In the genomic region with DNA sequence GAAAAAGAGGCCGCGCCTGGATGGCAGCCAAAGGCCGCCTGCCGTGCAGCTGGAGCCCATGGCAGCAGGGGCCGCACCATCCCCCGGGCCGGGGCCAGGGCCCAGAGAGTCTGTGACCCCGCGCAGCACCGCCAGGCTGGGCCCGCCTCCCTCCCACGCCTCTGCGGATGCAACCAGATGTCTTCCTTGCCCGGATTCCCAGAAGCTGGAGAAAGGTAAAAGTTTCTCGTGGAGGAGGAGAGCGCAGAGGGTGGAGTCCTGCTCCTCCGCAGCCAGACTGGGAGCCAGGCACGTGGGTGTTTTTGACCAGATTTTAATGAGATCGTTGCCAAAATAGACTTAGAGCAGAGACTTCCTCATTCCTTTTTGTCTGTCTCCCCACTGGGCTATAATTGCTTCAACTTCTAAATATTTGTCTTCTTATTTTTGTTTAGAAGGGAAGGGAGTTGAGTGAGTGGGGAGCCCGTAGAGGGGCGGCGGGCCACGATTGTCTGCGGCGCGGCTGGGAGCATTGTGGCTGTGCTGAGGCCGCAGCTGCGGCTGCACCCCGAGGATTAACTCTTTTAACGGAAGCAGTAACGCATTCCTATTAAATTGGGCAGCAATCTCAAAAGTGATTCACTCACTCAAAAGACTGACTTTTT, we compare ENCODE assay signal across 8 cellular contexts. TPM values are rescaled to one million over a fixed set of nuclear protein-coding genes. Genes with fewer than 3 reads are reported as not detected.
DNase-seq lines count a peak whose midpoint lies in the region; ATAC-seq and TF ChIP-seq lines count a peak whose summit lies in the region.

No MANE protein-coding gene starts in this region.

- H3K4me1 Mint-ChIP-seq in activated naive CD4-positive, alpha-beta T cell treated with anti-CD3 and anti-CD28 coated beads, Interleukin-2, amount 10 ng/mL, durations not matched to agents 7 days and 5 days = peaks cover 48% of the 10 kb centered on the region

- peak overlapping the region; percentile 61 for H3K27ac ChIP-seq in ectodermal cell (ENCODE audit: insufficient read depth, low read depth, low read length, poor library complexity, severe bottlenecking)

- peak overlapping the region; percentile 47 for H3K4me3 ChIP-seq in AG10803 (ENCODE audit: low read length)
- H3K4me3 ChIP-seq in ectodermal cell (ENCODE audit: insufficient read depth, low read depth, low read length) = peak overlapping the region; percentile 14

- no peaks in the 10 kb centered on the region for H3K9me3 Mint-ChIP-seq in activated naive CD4-positive, alpha-beta T cell treated with anti-CD3 and anti-CD28 coated beads, Interleukin-2, amount 10 ng/mL, durations not matched to agents 7 days and 5 days

- H3K36me3 ChIP-seq in ectodermal cell (ENCODE audit: control insufficient read depth, insufficient read depth, low read length) = peaks cover 35% of the 10 kb centered on the region

- H3K9me3 ChIP-seq in ectodermal cell (ENCODE audit: control insufficient read depth, low read length) = no peaks in the 10 kb centered on the region

- no peaks in the 10 kb centered on the region for H3K27me3 Mint-ChIP-seq in activated naive CD4-positive, alpha-beta T cell treated with anti-CD3 and anti-CD28 coated beads, Interleukin-2, amount 10 ng/mL, durations not matched to agents 7 days and 5 days

- peaks cover 39% of the 10 kb centered on the region for H3K36me3 Mint-ChIP-seq in activated naive CD4-positive, alpha-beta T cell treated with anti-CD3 and anti-CD28 coated beads, Interleukin-2, amount 10 ng/mL, durations not matched to agents 7 days and 5 days

- peak; percentile 89 for DNase-seq in AG10803 (ENCODE audit: low read depth)
- DNase-seq in NCI-H1105 treated with DMSO at 0.1 percent for 48 hours (lab: John Stamatoyannopoulos, UW) = peak; percentile 82
- DNase-seq in mucosa of gallbladder (ENCODE audit: low spot score) = peak; percentile 44
- no peak for DNase-seq in NCI-H2196 treated with DMSO at 0.1 percent for 48 hours (lab: John Stamatoyannopoulos, UW; ENCODE audit: unreplicated experiment)
- no peak for DNase-seq in stimulated activated CD4-positive, alpha-beta T cell treated with anti-CD3 and anti-CD28 coated beads, Interleukin-1b, Interleukin-23, amount 100 ng/mL, for 48 hours
- no peak for DNase-seq in activated naive CD4-positive, alpha-beta T cell treated with anti-CD3 and anti-CD28 coated beads, Interleukin-2, amount 10 ng/mL, durations not matched to agents 7 days and 5 days

- no peak for TF ChIP-seq CTCF in AG10803 (conservative IDR thresholded peaks at IDR 0.05; ENCODE audit: low read length)

- CTCF ChIA-PET in activated naive CD4-positive, alpha-beta T cell treated with anti-CD3 and anti-CD28 coated beads, Interleukin-2, amount 10 ng/mL, durations not matched to agents 7 days and 5 days (lab: Charles Lee) = no interaction called here

- H3K4me1 ChIP-seq in ectodermal cell (ENCODE audit: control insufficient read depth, insufficient read depth, low read length) = peaks cover 64% of the 10 kb centered on the region

- no peak for ATAC-seq in GM21390 (IDR thresholded peaks at IDR 0.05; ENCODE audit: unreplicated experiment)

- H3K27ac Mint-ChIP-seq in activated naive CD4-positive, alpha-beta T cell treated with anti-CD3 and anti-CD28 coated beads, Interleukin-2, amount 10 ng/mL, durations not matched to agents 7 days and 5 days = no peak overlapping the region

- H3K27me3 ChIP-seq in ectodermal cell (ENCODE audit: control insufficient read depth, insufficient read depth, low read length, poor library complexity, severe bottlenecking) = no peaks in the 10 kb centered on the region

- 62 to 65% methylated on average over 31 of the region's 31 CpGs for WGBS in ectodermal cell, 2 experiments

- H3K4me3 Mint-ChIP-seq in activated naive CD4-positive, alpha-beta T cell treated with anti-CD3 and anti-CD28 coated beads, Interleukin-2, amount 10 ng/mL, durations not matched to agents 7 days and 5 days = no peak overlapping the region

RNA-seq across cellular contexts. Expression of gene NDUFS7, which starts 22.8 kb away (rescaled TPM):
- polyA plus RNA-seq in ectodermal cell (2013, experiment 1 of 4) = 58.6 TPM
- polyA plus RNA-seq in ectodermal cell (2013, experiment 2 of 4) = 59.8 TPM
- polyA plus RNA-seq in ectodermal cell (2013, experiment 3 of 4) = 69.8 TPM
- polyA plus RNA-seq in ectodermal cell (2013, experiment 4 of 4) = 79.4 TPM
- total RNA-seq in mucosa of gallbladder = 121 TPM

RNA-seq across cellular contexts. Expression of gene GAMT, which starts 40.4 kb away (rescaled TPM):
- polyA plus RNA-seq in ectodermal cell (2013, experiment 1 of 4) = 52.9 TPM
- 56.8 TPM for polyA plus RNA-seq in ectodermal cell (2013, experiment 2 of 4)
- 38.4 TPM for polyA plus RNA-seq in ectodermal cell (2013, experiment 3 of 4)
- 41.1 TPM for polyA plus RNA-seq in ectodermal cell (2013, experiment 4 of 4)
- 27.9 TPM for total RNA-seq in mucosa of gallbladder

RNA-seq across cellular contexts. Expression of gene DAZAP1, which starts 46.4 kb away (rescaled TPM):
- 164 TPM for polyA plus RNA-seq in ectodermal cell (2013, experiment 1 of 4)
- polyA plus RNA-seq in ectodermal cell (2013, experiment 2 of 4) = 161 TPM
- polyA plus RNA-seq in ectodermal cell (2013, experiment 3 of 4) = 111 TPM
- polyA plus RNA-seq in ectodermal cell (2013, experiment 4 of 4) = 116 TPM
- 77.7 TPM for total RNA-seq in mucosa of gallbladder

Comparison
In these comparisons a context has a peak if more than half of its experiments do, and no peak if none do; other contexts are left out.
1. DNase-seq: peak in AG10803 (single experiment), NCI-H1105 treated with DMSO at 0.1 percent for 48 hours (single experiment) and mucosa of gallbladder (single experiment); none in NCI-H2196 treated with DMSO at 0.1 percent for 48 hours (single experiment), stimulated activated CD4-positive, alpha-beta T cell treated with anti-CD3 and anti-CD28 coated beads, Interleukin-1b, Interleukin-23, amount 100 ng/mL, for 48 hours (single experiment) and activated naive CD4-positive, alpha-beta T cell treated with anti-CD3 and anti-CD28 coated beads, Interleukin-2, amount 10 ng/mL, durations not matched to agents 7 days and 5 days (single experiment).